ENCODE assay signal across 31 cellular contexts in genomic region chr5:101364469-101364868, GRCh38.
DNase-seq lines count a peak whose midpoint lies in the region; TF ChIP-seq lines count a peak whose summit lies in the region.
"Had no signal": no experiment of that assay in that cellular context is flagged by ENCODE, and none has a peak within 500 bp of the region (broad histone marks: within the 10 kb centered on the region; RNA-seq: fewer than 3 reads in every experiment).

No MANE protein-coding gene starts in this region.

- H3K36me3 ChIP-seq in colonic mucosa = no peaks in the 10 kb centered on the region
- H3K36me3 ChIP-seq: lower lobe of right lung, right lobe of liver, uterus had no signal

- H3K27ac Mint-ChIP-seq in activated CD4-positive, alpha-beta T cell treated with anti-CD3 and anti-CD28 coated beads, Interleukin-2, amount 10 ng/mL, durations not matched to agents 24 days and 14 days = no peak overlapping the region
- H3K27ac Mint-ChIP-seq: activated CD4-positive, alpha-beta T cell treated with anti-CD3 and anti-CD28 coated beads for 36 hours; activated naive CD8-positive, alpha-beta T cell treated with anti-CD3 and anti-CD28 coated beads, Interleukin-2, amount 50 U/mL, for 24 hours; CD8-positive, alpha-beta T cell; T-helper 1 cell treated with Interleukin-12 subunit alpha and Interleukin-12 subunit beta and Interleukin-4 antibody, amounts not matched to agents 30 μg/mL and 1 μg/mL, for 36 hours had no signal

- no peaks in the 10 kb centered on the region for H3K9me3 Mint-ChIP-seq in activated CD4-positive, alpha-beta T cell treated with anti-CD3 and anti-CD28 coated beads, Interleukin-2, amount 10 ng/mL, durations not matched to agents 24 days and 14 days
- H3K9me3 Mint-ChIP-seq: activated naive CD8-positive, alpha-beta T cell treated with anti-CD3 and anti-CD28 coated beads, Interleukin-2, amount 50 U/mL, for 24 hours; CD8-positive, alpha-beta T cell; nephron; T-helper 1 cell treated with Interleukin-12 subunit alpha and Interleukin-12 subunit beta and Interleukin-4 antibody, amounts not matched to agents 30 μg/mL and 1 μg/mL, for 36 hours had no signal

- H3K27me3 Mint-ChIP-seq in activated CD4-positive, alpha-beta T cell treated with anti-CD3 and anti-CD28 coated beads, Interleukin-2, amount 10 ng/mL, durations not matched to agents 24 days and 14 days = no peaks in the 10 kb centered on the region
- H3K27me3 Mint-ChIP-seq: activated CD4-positive, alpha-beta T cell treated with anti-CD3 and anti-CD28 coated beads for 36 hours; activated naive CD8-positive, alpha-beta T cell treated with anti-CD3 and anti-CD28 coated beads, Interleukin-2, amount 50 U/mL, for 24 hours had no signal

- TF ChIP-seq CTCF in colonic mucosa (IDR thresholded peaks at IDR 0.05) = no peak

- DNase-seq in DMS53 (lab: John Stamatoyannopoulos, UW) (peak; percentile 39), DMS53 treated with DMSO at 0.1 percent for 48 hours (lab: John Stamatoyannopoulos, UW; ENCODE audit: unreplicated experiment) (no peak), colonic mucosa (peak; percentile 17), medulla oblongata (ENCODE audit: extremely low spot score) (peak; percentile 4), stromal cell of bone marrow (ENCODE audit: low read depth) (peak; percentile 17), posterior vena cava (ENCODE audit: low spot score) (no peak), retina (no peak)
- no peak for DNase-seq in activated CD4-positive, alpha-beta T cell treated with anti-CD3 and anti-CD28 coated beads, Interleukin-2, amount 10 ng/mL, durations not matched to agents 24 days and 14 days
- DNase-seq: 8988T; activated CD4-positive, alpha-beta T cell treated with anti-CD3 and anti-CD28 coated beads for 36 hours; activated gamma-delta T cell treated with Interleukin-2 at 50 U/mL for 16 hours; activated naive CD8-positive, alpha-beta T cell treated with anti-CD3 and anti-CD28 coated beads, Interleukin-2, amount 50 U/mL, for 24 hours; activated T-cell treated with anti-CD3 and anti-CD28 coated beads, Interleukin-2, amount 50 U/mL, for 1 hour; CD8-positive, alpha-beta T cell; cerebellar nuclear complex; GF-D8; H7; kidney; lower lobe of right lung; mucosa of descending colon; NCI-H1105; NCI-H1930; OCI-M1; right lobe of liver; stimulated activated CD4-positive, alpha-beta T cell treated with anti-CD3 and anti-CD28 coated beads, Interleukin-15, amount 100 ng/mL, for 24 hours; stimulated activated naive CD4-positive, alpha-beta T cell; uterus had no signal

- H3K9me3 ChIP-seq in colonic mucosa = no peaks in the 10 kb centered on the region
- H3K9me3 ChIP-seq: body of pancreas, lower lobe of right lung, mucosa of descending colon, right lobe of liver, uterus had no signal

- no peak overlapping the region for H3K27ac ChIP-seq in colonic mucosa
- H3K27ac ChIP-seq: body of pancreas, lower lobe of right lung, right lobe of liver, SK-N-MC, uterus had no signal

- no peak overlapping the region for H3K9ac ChIP-seq in colonic mucosa (ENCODE audit: low read depth in 2 of 2, low read length in 2 of 2)

- H3K4me1 Mint-ChIP-seq in activated CD4-positive, alpha-beta T cell treated with anti-CD3 and anti-CD28 coated beads, Interleukin-2, amount 10 ng/mL, durations not matched to agents 24 days and 14 days = no peaks in the 10 kb centered on the region
- H3K4me1 Mint-ChIP-seq: activated CD4-positive, alpha-beta T cell treated with anti-CD3 and anti-CD28 coated beads for 36 hours; activated naive CD8-positive, alpha-beta T cell treated with anti-CD3 and anti-CD28 coated beads, Interleukin-2, amount 50 U/mL, for 24 hours had no signal

- intact Hi-C loops in colonic mucosa (cut with DNase I) (no loop called here), posterior vena cava (cut with DNase I) (no loop called here)
- intact Hi-C loops in activated CD4-positive, alpha-beta T cell treated with anti-CD3 and anti-CD28 coated beads, Interleukin-2, amount 10 ng/mL, durations not matched to agents 24 days and 14 days (cut with micrococcal nuclease) = no loop called here

- no peak overlapping the region for H3K4me3 ChIP-seq in colonic mucosa
- H3K4me3 ChIP-seq: body of pancreas, lower lobe of right lung, mucosa of descending colon, right lobe of liver, SK-N-MC, uterus had no signal

- no peaks in the 10 kb centered on the region for H3K27me3 ChIP-seq in colonic mucosa
- H3K27me3 ChIP-seq: body of pancreas, right lobe of liver, uterus had no signal

- no peak overlapping the region for H3K4me3 Mint-ChIP-seq in activated CD4-positive, alpha-beta T cell treated with anti-CD3 and anti-CD28 coated beads, Interleukin-2, amount 10 ng/mL, durations not matched to agents 24 days and 14 days
- H3K4me3 Mint-ChIP-seq: activated CD4-positive, alpha-beta T cell treated with anti-CD3 and anti-CD28 coated beads for 36 hours; activated naive CD8-positive, alpha-beta T cell treated with anti-CD3 and anti-CD28 coated beads, Interleukin-2, amount 50 U/mL, for 24 hours; CD8-positive, alpha-beta T cell; nephron; T-helper 1 cell treated with Interleukin-12 subunit alpha and Interleukin-12 subunit beta and Interleukin-4 antibody, amounts not matched to agents 30 μg/mL and 1 μg/mL, for 36 hours had no signal

- H3K36me3 Mint-ChIP-seq in activated CD4-positive, alpha-beta T cell treated with anti-CD3 and anti-CD28 coated beads, Interleukin-2, amount 10 ng/mL, durations not matched to agents 24 days and 14 days (ENCODE audit: low read depth) = no peaks in the 10 kb centered on the region
- H3K36me3 Mint-ChIP-seq: CD8-positive, alpha-beta T cell had no signal

- no peaks in the 10 kb centered on the region for H3K4me1 ChIP-seq in colonic mucosa
- H3K4me1 ChIP-seq: body of pancreas, lower lobe of right lung, right lobe of liver, uterus had no signal

Comparison
In these comparisons a context has a peak if more than half of its experiments do, and no peak if none do; other contexts are left out.
1. DNase-seq: peak in DMS53 (single experiment), colonic mucosa (single experiment), medulla oblongata (single experiment) and stromal cell of bone marrow (single experiment); none in DMS53 treated with DMSO at 0.1 percent for 48 hours (single experiment), posterior vena cava (single experiment), activated CD4-positive, alpha-beta T cell treated with anti-CD3 and anti-CD28 coated beads, Interleukin-2, amount 10 ng/mL, durations not matched to agents 24 days and 14 days (single experiment) and retina (single experiment).